39 cellular contexts compared by ENCODE assay signal in the genomic region with DNA sequence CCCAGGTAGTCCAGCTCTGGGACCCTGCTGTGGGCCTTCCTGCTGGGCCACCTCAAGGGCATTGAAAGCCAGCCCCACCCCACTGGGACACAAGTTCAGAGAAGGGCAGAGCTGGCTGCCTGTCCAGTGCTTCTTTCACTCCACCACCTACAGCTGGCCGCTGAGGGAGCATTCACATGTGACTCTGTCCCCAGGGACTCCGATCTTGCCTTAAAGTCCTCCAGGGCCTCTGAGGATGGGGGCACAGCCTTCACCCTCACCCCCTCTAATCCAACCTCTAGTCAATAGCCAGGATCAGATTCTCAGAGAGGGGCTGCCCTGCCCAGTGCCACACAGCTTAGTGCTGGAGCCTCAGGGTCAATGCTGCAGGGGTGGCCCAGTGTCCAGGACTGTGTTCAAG. TPM values are rescaled to one million over a fixed set of nuclear protein-coding genes. Genes with fewer than 3 reads are reported as not detected.
"Had no signal": no experiment of that assay in that cellular context is flagged by ENCODE, and none has a peak within 500 bp of the region (broad histone marks: within the 10 kb centered on the region; RNA-seq: fewer than 3 reads in every experiment).

No MANE protein-coding gene starts in this region.

- H3K36me3 ChIP-seq: ascending aorta, breast epithelium, MG63, Peyer's patch had no signal

- H3K27ac ChIP-seq: ascending aorta, breast epithelium, Peyer's patch, VCaP had no signal

- DNase-seq: activated B cell treated with CpG ODN at 0.5 μM for 24 hours; activated CD4-positive, alpha-beta memory T cell treated with anti-CD3 and anti-CD28 coated beads, Interleukin-2, amount 10 ng/mL, durations not matched to agents 7 days and 5 days; activated CD4-positive, alpha-beta T cell treated with anti-CD3 and anti-CD28 coated beads for 48 hours; activated CD4-positive, CD25-positive, alpha-beta regulatory T cell treated with anti-CD3 and anti-CD28 coated beads, Interleukin-2, amount 50 U/mL, for 72 hours; activated CD8-positive, alpha-beta memory T cell treated with anti-CD3 and anti-CD28 coated beads for 24 hours; activated CD8-positive, alpha-beta memory T cell treated with anti-CD3 and anti-CD28 coated beads, Interleukin-2, amount 10 ng/mL, durations not matched to agents 7 days and 5 days; activated CD8-positive, alpha-beta memory T cell treated with anti-CD3 and anti-CD28 coated beads, Interleukin-2, amount 50 U/mL, for 48 hours; activated gamma-delta T cell; activated naive CD4-positive, alpha-beta T cell treated with Interleukin-2 at 50 U/mL for 16 hours; activated naive CD8-positive, alpha-beta T cell treated with anti-CD3 and anti-CD28 coated beads, Interleukin-2, amount 10 ng/mL, durations not matched to agents 7 days and 5 days; activated T-cell treated with anti-CD3 and anti-CD28 coated beads, Interleukin-2, amount 50 U/mL, for 48 hours; amygdala; caudate nucleus; Kasumi-1; KG1; MG63; NCI-H1048; NCI-H1105 treated with DMSO at 0.1 percent for 48 hours; NCI-H1436; NCI-H1694; NCI-H1930; NCI-H2081 treated with DMSO at 0.1 percent for 48 hours; NCI-H226; NCI-H446 treated with DMSO at 0.1 percent for 48 hours; NCI-H524; NCI-H69; NK-92 treated with Interleukin-12 subunit alpha and Interleukin-12 subunit beta, amount 100 ng/mL, for 24 hours; PC-3; Peyer's patch; RPMI8226; SW 1271; T-helper 1 cell; T-helper 2 cell; T-helper 9 cell had no signal

- H3K36me3 Mint-ChIP-seq: activated CD8-positive, alpha-beta memory T cell treated with anti-CD3 and anti-CD28 coated beads, Interleukin-2, amount 10 ng/mL, durations not matched to agents 7 days and 5 days; activated naive CD8-positive, alpha-beta T cell treated with anti-CD3 and anti-CD28 coated beads, Interleukin-2, amount 10 ng/mL, durations not matched to agents 7 days and 5 days had no signal

- ATAC-seq: activated CD8-positive, alpha-beta memory T cell treated with anti-CD3 and anti-CD28 coated beads, Interleukin-2, amount 10 ng/mL, durations not matched to agents 7 days and 5 days; PC-3; Right ventricle myocardium inferior had no signal

- H3K9me3 Mint-ChIP-seq: activated naive CD4-positive, alpha-beta T cell treated with anti-CD3 and anti-CD28 coated beads, Interleukin-2, amount 50 U/mL, for 24 hours had no signal

- H3K9me3 ChIP-seq: MG63 had no signal

- H3K27ac Mint-ChIP-seq: activated B cell treated with CpG ODN at 0.5 μM for 24 hours; activated CD4-positive, alpha-beta memory T cell treated with anti-CD3 and anti-CD28 coated beads, Interleukin-2, amount 10 ng/mL, durations not matched to agents 7 days and 5 days; activated CD8-positive, alpha-beta memory T cell treated with anti-CD3 and anti-CD28 coated beads, Interleukin-2, amount 10 ng/mL, durations not matched to agents 7 days and 5 days; activated naive CD4-positive, alpha-beta T cell treated with anti-CD3 and anti-CD28 coated beads, Interleukin-2, amount 50 U/mL, for 24 hours; activated naive CD8-positive, alpha-beta T cell treated with anti-CD3 and anti-CD28 coated beads, Interleukin-2, amount 10 ng/mL, durations not matched to agents 7 days and 5 days had no signal

- H3K4me3 ChIP-seq: ascending aorta, breast epithelium, MG63, Peyer's patch had no signal

- H3K27me3 ChIP-seq: ascending aorta, breast epithelium, MG63, Peyer's patch had no signal

- H3K4me3 Mint-ChIP-seq: activated B cell treated with CpG ODN at 0.5 μM for 24 hours; activated CD4-positive, alpha-beta memory T cell treated with anti-CD3 and anti-CD28 coated beads, Interleukin-2, amount 10 ng/mL, durations not matched to agents 7 days and 5 days; activated CD8-positive, alpha-beta memory T cell treated with anti-CD3 and anti-CD28 coated beads, Interleukin-2, amount 10 ng/mL, durations not matched to agents 7 days and 5 days; activated naive CD4-positive, alpha-beta T cell treated with anti-CD3 and anti-CD28 coated beads, Interleukin-2, amount 50 U/mL, for 24 hours; activated naive CD8-positive, alpha-beta T cell treated with anti-CD3 and anti-CD28 coated beads, Interleukin-2, amount 10 ng/mL, durations not matched to agents 7 days and 5 days had no signal

RNA-seq across cellular contexts. Expression of a gene that starts 5.0 kb away (rescaled TPM):
- total RNA-seq: activated B cell treated with CpG ODN at 0.5 μM for 24 hours, ascending aorta had no signal

RNA-seq across cellular contexts. Expression of a gene that starts 34.2 kb away (rescaled TPM):
- total RNA-seq: activated B cell treated with CpG ODN at 0.5 μM for 24 hours had no signal
